In genomic region chr7:945556-946255, GRCh38 we compare ENCODE assay signal across 15 cellular contexts. TPM values are rescaled to one million over a fixed set of nuclear protein-coding genes. Genes with fewer than 3 reads are reported as not detected.
DNase-seq lines count a peak whose midpoint lies in the region; ATAC-seq, FAIRE-seq and TF ChIP-seq lines count a peak whose summit lies in the region.
"Had no signal": no experiment of that assay in that cellular context is flagged by ENCODE, and none has a peak within 500 bp of the region (broad histone marks: within the 10 kb centered on the region; RNA-seq: fewer than 3 reads in every experiment).

No MANE protein-coding gene starts in this region.

- CTCF ChIA-PET in activated CD4-positive, alpha-beta T cell treated with anti-CD3 and anti-CD28 coated beads, Interleukin-2, amount 10 ng/mL, durations not matched to agents 7 days and 5 days (lab: Charles Lee), result no interaction called here

- no peak overlapping the region for H3K4me3 ChIP-seq in H7 (ENCODE audit: insufficient read depth, low read depth, low read length)
- H3K4me3 ChIP-seq in body of pancreas, result peak overlapping the region; percentile 6 to 8
- peak overlapping the region in 1 of 2 donors; percentile 32 for H3K4me3 ChIP-seq in kidney (ENCODE audit: low read length in 2 of 2)
- no peak overlapping the region for H3K4me3 ChIP-seq in spleen
- H3K4me3 ChIP-seq: heart right ventricle, ovary had no signal

- TF ChIP-seq POLR2A in body of pancreas (IDR thresholded peaks at IDR 0.05) (peak; percentile 91 to 95 (median 93)), spleen (IDR thresholded peaks at IDR 0.05) (no peak)

- no peaks in the 10 kb centered on the region for H3K36me3 ChIP-seq in H7 (replicated peaks; ENCODE audit: control insufficient read depth, insufficient read depth, low read length)
- H3K36me3 ChIP-seq in body of pancreas (replicated peaks in 1 of 2; ENCODE audit: insufficient read depth in 1 of 2, low read depth in 2 of 2), result no peaks in the 10 kb centered on the region
- H3K36me3 ChIP-seq in kidney (ENCODE audit: control insufficient read depth in 1 of 2, insufficient read depth in 2 of 2, low read length in 2 of 2), result no peaks in the 10 kb centered on the region
- peaks cover 0 to 12% (median 0%) of the 10 kb centered on the region in 6 donors for H3K36me3 ChIP-seq in spleen
- H3K36me3 ChIP-seq: heart right ventricle, ovary had no signal

- peaks cover under 1 to 11% (median 3%) of the 10 kb centered on the region in 3 donors for H3K27me3 Mint-ChIP-seq in immature natural killer cell (ENCODE audit: low read depth in 3 of 3)
- H3K27me3 Mint-ChIP-seq in activated CD4-positive, alpha-beta T cell treated with anti-CD3 and anti-CD28 coated beads, Interleukin-2, amount 10 ng/mL, durations not matched to agents 7 days and 5 days, result peaks cover 9% of the 10 kb centered on the region
- H3K27me3 Mint-ChIP-seq: CD8-positive, alpha-beta memory T cell had no signal

- peak; percentile 95 for DNase-seq in H7
- peak; percentile 88 to 98 (median 92) for DNase-seq in body of pancreas
- peak; percentile 98 for DNase-seq in kidney
- DNase-seq in spleen, result peak; percentile 74
- DNase-seq in NCI-H345 (lab: John Stamatoyannopoulos, UW), result no peak
- DNase-seq in RKO (ENCODE audit: low spot score), result no peak
- DNase-seq in immature natural killer cell, result no peak
- DNase-seq in activated CD4-positive, alpha-beta T cell treated with anti-CD3 and anti-CD28 coated beads, Interleukin-2, amount 10 ng/mL, durations not matched to agents 7 days and 5 days, result no peak
- DNase-seq: cortex of kidney had no signal

- POLR2A ChIA-PET in activated CD4-positive, alpha-beta T cell treated with anti-CD3 and anti-CD28 coated beads, Interleukin-2, amount 10 ng/mL, durations not matched to agents 7 days and 5 days (lab: Charles Lee), result no interaction called here

- WGBS in body of pancreas, 2 donors, result 37 to 41% methylated on average over 15 to 30 of the region's 30 CpGs
- WGBS in spleen, 5 donors, result 82 to 92% (median 89%) methylated on average over 18 to 30 of the region's 30 CpGs

- H3K27ac ChIP-seq in body of pancreas (peak overlapping the region; percentile 71 to 89 (median 84)), kidney (ENCODE audit: low read depth in 2 of 2, low read length in 2 of 2) (peak overlapping the region; percentile 95 to 96), spleen (no peak overlapping the region)
- H3K27ac ChIP-seq: heart right ventricle, ovary, VCaP had no signal

- H3K27me3 ChIP-seq in H7 (ENCODE audit: control insufficient read depth, insufficient read depth, low read length), result peaks cover 4% of the 10 kb centered on the region; the same call in 1 of the 2 replicates
- H3K27me3 ChIP-seq in body of pancreas, result no peaks in the 10 kb centered on the region
- peaks cover 0 to 8% (median 0%) of the 10 kb centered on the region in 7 donors for H3K27me3 ChIP-seq in spleen (replicated peaks in 1 of 7)
- H3K27me3 ChIP-seq: ovary had no signal

- intact Hi-C loops in body of pancreas (cut with DNase I), result no loop called here
- intact Hi-C loops in kidney (cut with DNase I), result no loop called here
- intact Hi-C loops in spleen (cut with DNase I; ENCODE audit: low total_unique reads), result no loop called here

- H3K36me3 Mint-ChIP-seq in immature natural killer cell, result peaks cover 0 to 9% (median 0%) of the 10 kb centered on the region in 3 donors
- no peaks in the 10 kb centered on the region for H3K36me3 Mint-ChIP-seq in activated CD4-positive, alpha-beta T cell treated with anti-CD3 and anti-CD28 coated beads, Interleukin-2, amount 10 ng/mL, durations not matched to agents 7 days and 5 days (ENCODE audit: low read depth)

- no peak for FAIRE-seq in kidney (lab: Jason Lieb, UNC)

- no peak overlapping the region for H3K4me3 Mint-ChIP-seq in immature natural killer cell
- no peak overlapping the region for H3K4me3 Mint-ChIP-seq in activated CD4-positive, alpha-beta T cell treated with anti-CD3 and anti-CD28 coated beads, Interleukin-2, amount 10 ng/mL, durations not matched to agents 7 days and 5 days
- H3K4me3 Mint-ChIP-seq: activated T-helper 1 cell treated with anti-CD3 and anti-CD28 coated beads, Interleukin-12 subunit alpha, Interleukin-12 subunit beta, Interleukin-2, Interleukin-4 antibody, amounts not matched to agents 30 ng/mL and 10 ng/mL and 1 ng/mL, durations not matched to agents 14 hours and 24 hours and 36 hours; CD8-positive, alpha-beta memory T cell had no signal

- peak; percentile 97 for ATAC-seq in body of pancreas

- H3K4me1 Mint-ChIP-seq in immature natural killer cell, result peaks cover 39 to 44% of the 10 kb centered on the region in 2 donors
- no peaks in the 10 kb centered on the region for H3K4me1 Mint-ChIP-seq in activated CD4-positive, alpha-beta T cell treated with anti-CD3 and anti-CD28 coated beads, Interleukin-2, amount 10 ng/mL, durations not matched to agents 7 days and 5 days

- peak in 1 of 7 experiments; percentile 9 for TF ChIP-seq CTCF in body of pancreas (IDR thresholded peaks at IDR 0.05)
- TF ChIP-seq CTCF in kidney (IDR thresholded peaks at IDR 0.05; ENCODE audit: borderline replicate concordance, extremely low read depth, insufficient read depth), result no peak
- no peak for TF ChIP-seq CTCF in spleen (IDR thresholded peaks at IDR 0.05 in 8 of 11, conservative IDR thresholded peaks at IDR 0.05 in 3 of 11)

- H3K9me3 Mint-ChIP-seq in immature natural killer cell, result no peaks in the 10 kb centered on the region
- H3K9me3 Mint-ChIP-seq in activated CD4-positive, alpha-beta T cell treated with anti-CD3 and anti-CD28 coated beads, Interleukin-2, amount 10 ng/mL, durations not matched to agents 7 days and 5 days, result peaks cover 6% of the 10 kb centered on the region

- no peak overlapping the region for H3K27ac Mint-ChIP-seq in immature natural killer cell
- no peak overlapping the region for H3K27ac Mint-ChIP-seq in activated CD4-positive, alpha-beta T cell treated with anti-CD3 and anti-CD28 coated beads, Interleukin-2, amount 10 ng/mL, durations not matched to agents 7 days and 5 days
- H3K27ac Mint-ChIP-seq: activated T-helper 1 cell treated with anti-CD3 and anti-CD28 coated beads, Interleukin-12 subunit alpha, Interleukin-12 subunit beta, Interleukin-2, Interleukin-4 antibody, amounts not matched to agents 30 ng/mL and 10 ng/mL and 1 ng/mL, durations not matched to agents 14 hours and 24 hours and 36 hours had no signal

- peak overlapping the region in 1 of 2 donors; percentile 44 for H3K9ac ChIP-seq in kidney (ENCODE audit: low read length in 2 of 2)

- peaks cover 23% of the 10 kb centered on the region for H3K4me1 ChIP-seq in body of pancreas
- peaks cover 0 to 10% of the 10 kb centered on the region in 2 donors for H3K4me1 ChIP-seq in kidney (ENCODE audit: control insufficient read depth in 1 of 2, insufficient read depth in 1 of 2, low read depth in 1 of 2, low read length in 2 of 2)
- peaks cover 0 to 20% (median 8%) of the 10 kb centered on the region in 6 donors for H3K4me1 ChIP-seq in spleen

- H3K9me3 ChIP-seq in body of pancreas (no peaks in the 10 kb centered on the region), kidney (ENCODE audit: control insufficient read depth in 1 of 2, low read length in 2 of 2) (peaks cover 0 to 4% of the 10 kb centered on the region in 2 donors), spleen (peaks cover 0 to 4% (median 0%) of the 10 kb centered on the region in 8 donors)
- H3K9me3 ChIP-seq: ovary had no signal

RNA-seq across cellular contexts. Expression of gene ADAP1, which starts 8.8 kb away (rescaled TPM):
- 4.9 and 5.0 TPM in 2 replicates for total RNA-seq in H7 (2014; rRNA removed; shearing (Covaris generic))
- total RNA-seq in body of pancreas (10 to 100 TPM; 19.7 to 19.8 TPM), kidney (48.2 TPM), spleen (10 to 100 TPM; 18.1 to 35.4 (median 25.7) TPM)
- polyA plus RNA-seq in kidney (ENCODE audit: insufficient read depth, low read depth, low replicate concordance) (36.4 TPM), spleen (10 to 100 TPM in 2 of 3 donors, 1 to 10 TPM in 1; 8.7 to 38.6 (median 12.8) TPM), immature natural killer cell (10 to 100 TPM; 49.7 to 72.1 (median 55.1) TPM)
- 10 to 100 TPM; 12.4 to 13.5 TPM for total RNA-seq in activated CD4-positive, alpha-beta T cell treated with anti-CD3 and anti-CD28 coated beads, Interleukin-2, amount 10 ng/mL, durations not matched to agents 7 days and 5 days

RNA-seq across cellular contexts. Expression of gene COX19, which starts 29.6 kb away (rescaled TPM):
- total RNA-seq in H7 (2014; rRNA removed; shearing (Covaris generic)), result 8.4 and 12.9 TPM in 2 replicates
- total RNA-seq in body of pancreas (10 to 100 TPM in 1 of 2 donors, 1 to 10 TPM in 1; 9.6 to 25.1 TPM), kidney (14.7 TPM), spleen (10 to 100 TPM; 12.4 to 29.1 (median 18.9) TPM)
- polyA plus RNA-seq in kidney (ENCODE audit: insufficient read depth, low read depth, low replicate concordance) (4.8 TPM), spleen (1 to 10 TPM; 7.1 to 8.9 (median 7.2) TPM), immature natural killer cell (10 to 100 TPM; 12.7 to 24.0 (median 18.1) TPM)
- 10 to 100 TPM; 18.2 to 20.1 TPM for total RNA-seq in activated CD4-positive, alpha-beta T cell treated with anti-CD3 and anti-CD28 coated beads, Interleukin-2, amount 10 ng/mL, durations not matched to agents 7 days and 5 days

RNA-seq across cellular contexts. Expression of gene CYP2W1, which starts 37.3 kb away (rescaled TPM):
- not detected in 2 replicates for total RNA-seq in H7 (2014; rRNA removed; shearing (Covaris generic))
- total RNA-seq in body of pancreas (not detected), kidney (0.13 TPM), spleen (1 to 10 TPM in 1 of 7 donors, under 1 TPM in 4, not detected in 2; 0.13 to 1.2 (median 0.51) TPM)
- polyA plus RNA-seq in kidney (ENCODE audit: insufficient read depth, low read depth, low replicate concordance) (0.17 TPM), spleen (under 1 TPM; 0.05 to 0.80 (median 0.28) TPM), immature natural killer cell (not detected)
- total RNA-seq in activated CD4-positive, alpha-beta T cell treated with anti-CD3 and anti-CD28 coated beads, Interleukin-2, amount 10 ng/mL, durations not matched to agents 7 days and 5 days, result not detected
- total RNA-seq: activated T-helper 1 cell treated with anti-CD3 and anti-CD28 coated beads, Interleukin-12 subunit alpha, Interleukin-12 subunit beta, Interleukin-2, Interleukin-4 antibody, amounts not matched to agents 30 ng/mL and 10 ng/mL and 1 ng/mL, durations not matched to agents 14 hours and 24 hours and 36 hours; CD8-positive, alpha-beta memory T cell; heart right ventricle; M059J had no signal
- polyA plus RNA-seq: CD8-positive, alpha-beta memory T cell; heart right ventricle had no signal

Comparison
In these comparisons a context has a peak if more than half of its experiments do, and no peak if none do; other contexts are left out.
1. DNase-seq: peak in H7 (single experiment), body of pancreas (4 of 4), kidney (single experiment) and spleen (single experiment); none in NCI-H345 (single experiment), RKO (single experiment), immature natural killer cell (0 of 3) and activated CD4-positive, alpha-beta T cell treated with anti-CD3 and anti-CD28 coated beads, Interleukin-2, amount 10 ng/mL, durations not matched to agents 7 days and 5 days (single experiment).
2. H3K4me3 ChIP-seq: peak in body of pancreas (2 of 2); none in H7 (single experiment) and spleen (0 of 8).
3. H3K27ac ChIP-seq: peak in body of pancreas (4 of 4) and kidney (2 of 2); none in spleen (0 of 8).
4. POLR2A ChIP-seq: peak in body of pancreas (3 of 3); none in spleen (0 of 3).